In the genomic region with DNA sequence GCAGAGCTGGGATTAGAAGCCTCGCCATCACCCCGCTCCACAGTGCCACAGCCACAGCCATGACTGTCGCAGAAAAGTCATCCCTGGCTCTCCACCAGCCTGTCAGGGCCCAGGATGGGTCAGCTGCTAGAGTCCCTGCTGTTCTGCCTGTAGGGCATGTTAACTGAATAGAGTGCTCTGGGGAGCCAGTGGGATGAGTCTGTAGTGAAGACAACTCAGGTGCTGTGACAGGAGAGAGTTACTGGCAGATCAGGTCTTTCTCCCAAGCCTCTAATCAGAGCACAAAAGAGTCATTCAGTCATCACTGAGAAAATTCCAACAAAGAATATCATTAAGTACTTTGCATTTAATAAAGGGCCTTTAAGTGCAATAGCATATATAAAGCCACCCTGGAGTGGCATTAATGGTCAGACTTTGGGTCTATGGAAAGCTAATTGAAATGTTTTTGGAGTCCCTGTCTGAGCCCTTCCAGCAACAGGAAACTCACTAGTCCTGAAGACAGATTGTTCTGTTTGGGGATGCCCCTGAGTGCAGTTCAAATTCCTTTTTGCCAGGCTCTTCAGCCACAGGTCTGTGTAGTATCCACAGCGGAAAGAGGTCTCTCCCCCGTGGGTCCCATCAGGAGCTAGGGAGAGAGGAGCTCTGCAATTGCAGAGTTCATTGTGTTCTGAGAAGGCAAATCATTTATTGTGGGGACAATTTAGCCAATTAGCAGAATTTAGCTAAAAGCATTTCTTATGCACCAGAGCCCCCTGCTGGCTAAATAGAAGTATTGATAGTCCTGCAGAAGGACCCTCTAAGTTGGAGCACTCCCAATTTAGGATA, we compare ENCODE assay signal across 8 cellular contexts. TPM values are rescaled to one million over a fixed set of nuclear protein-coding genes. Genes with fewer than 3 reads are reported as not detected.
DNase-seq lines count a peak whose midpoint lies in the region; ATAC-seq, FAIRE-seq and TF ChIP-seq lines count a peak whose summit lies in the region.

No MANE protein-coding gene starts in this region.

- no peak for FAIRE-seq in A549 (lab: Jason Lieb, UNC)

- TF ChIP-seq CTCF in A549 (IDR thresholded peaks at IDR 0.05), result peak; percentile 88

- TF ChIP-seq RAD21 in A549 (conservative IDR thresholded peaks at IDR 0.05 in 1 of 2, IDR thresholded peaks at IDR 0.05 in 1 of 2), result peak; percentile 91

- no peak overlapping the region for H3K27ac ChIP-seq in A549

- 26% methylated on average over 5 of the region's 5 CpGs for WGBS in A549 (ENCODE audit: missing lambda C conversion rate)

- no peak for TF ChIP-seq EP300 in A549 (IDR thresholded peaks at IDR 0.05)

- no peak overlapping the region for H3K4me3 ChIP-seq in A549

- peak; percentile 50 to 79; a peak in 4 of 6 replicates for ATAC-seq in A549
- no peak for ATAC-seq in GM18858 (IDR thresholded peaks at IDR 0.05; ENCODE audit: unreplicated experiment)
- ATAC-seq in HG03521 (IDR thresholded peaks at IDR 0.05; ENCODE audit: unreplicated experiment), result no peak

- H3K9me3 ChIP-seq in A549, result peaks cover 15% of the 10 kb centered on the region

- no peak overlapping the region for H3K4me2 ChIP-seq in A549

- CTCF ChIA-PET in A549 (lab: Yijun Ruan, JAX), result interaction anchor here (0.5 to 13.9 kb wide), 45 partner anchors 9 to 939 kb away, joined by 3 to 280 read pairs (median 3); no protein-coding TSS in a partner anchor

- POLR2A ChIA-PET in A549 (lab: Yijun Ruan, JAX), result no interaction called here

- DNase-seq in A549 (ENCODE audit: low read depth in 1 of 2, low spot score in 1 of 2) (peak; percentile 41 to 52), ELR (ENCODE audit: low read depth) (peak; percentile 74), NCI-H128 (lab: John Stamatoyannopoulos, UW; ENCODE audit: unreplicated experiment) (peak; percentile 16), SW480 (ENCODE audit: low spot score) (peak; percentile 65), epidermal melanocyte (ENCODE audit: insufficient read length, low spot score) (peak; percentile 57), myocyte (ENCODE audit: low read depth) (peak; percentile 65)

- H3K4me1 ChIP-seq in A549, result no peaks in the 10 kb centered on the region

- TF ChIP-seq POLR2A in A549 (IDR thresholded peaks at IDR 0.05; ENCODE audit: low read length), result no peak

TF ChIP-seq in A549, 52 proteins besides CTCF, POLR2A, EP300 and RAD21:
- TF ChIP-seq, protein P1, sequence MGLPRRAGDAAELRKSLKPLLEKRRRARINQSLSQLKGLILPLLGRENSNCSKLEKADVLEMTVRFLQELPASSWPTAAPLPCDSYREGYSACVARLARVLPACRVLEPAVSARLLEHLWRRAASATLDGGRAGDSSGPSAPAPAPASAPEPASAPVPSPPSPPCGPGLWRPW (IDR thresholded peaks at IDR 0.05), result no peak
- peak; percentile 84 for TF ChIP-seq SMC3 (IDR thresholded peaks at IDR 0.05)

RNA-seq across cellular contexts. Expression of gene C14orf132, which starts 45.2 kb away (rescaled TPM):
- polyA plus RNA-seq in A549 (2011; rRNA removed) (4.6 and 5.4 TPM in 2 replicates), A549 (2017; fragmentation: RNase III; extraction: RNeasy Plus Mini Kit Qiagen cat#74134 plus additional on column Dnase treatment) (5.7 to 11.7 TPM (median 8.5 TPM) in 3 replicates)
- 1.5 and 2.6 TPM in 2 replicates for polyA plus RNA-seq in A549 (2012; cell fraction: cytosol; rRNA removed)
- 1.8 and 3.0 TPM in 2 replicates for polyA plus RNA-seq in A549 (2012; cell fraction: nucleus; rRNA removed)
- 3.1 and 3.9 TPM in 2 replicates for polyA minus RNA-seq in A549 (2011; rRNA and poly(A)+ RNA removed)
- total RNA-seq in myocyte, result 30.2 and 35.7 TPM in 2 replicates
- 41.7 TPM for polyA plus RNA-seq in myocyte (2012)

Comparison
In these comparisons a context has a peak if more than half of its experiments do, and no peak if none do; other contexts are left out.
1. ATAC-seq: peak in A549 (2 of 2); none in GM18858 (single experiment) and HG03521 (single experiment).
2. DNase-seq: peak in every context shown above with its lines; median percentile 74 in ELR; 65 in SW480; 65 in myocyte; 57 in epidermal melanocyte; 46 in A549; 16 in NCI-H128.